Comparison of ENCODE assay signal across 8 cellular contexts in genomic region chr17:17723354-17724261, GRCh38. TPM values are rescaled to one million over a fixed set of nuclear protein-coding genes. Genes with fewer than 3 reads are reported as not detected.
A peak's percentile ranks its signal among the peaks of the same experiment; 100 is the strongest.
DNase-seq lines count a peak whose midpoint lies in the region; ATAC-seq and TF ChIP-seq lines count a peak whose summit lies in the region.

No MANE protein-coding gene starts in this region.

- peaks cover 55% of the 10 kb centered on the region for H3K79me2 ChIP-seq in SK-N-SH (ENCODE audit: insufficient read depth)

- peak overlapping the region; percentile 36; the same call in 1 of the 2 replicates for H3K9ac ChIP-seq in SK-N-SH

- no peak for TF ChIP-seq EP300 in SK-N-SH (IDR thresholded peaks at IDR 0.05; ENCODE audit: borderline replicate concordance in 1 of 2, low read depth in 1 of 2, low read length in 1 of 2)

- no peaks in the 10 kb centered on the region for H3F3A ChIP-seq in SK-N-SH (replicated peaks; ENCODE audit: insufficient read depth)

- H3K9me3 ChIP-seq in SK-N-SH (no peaks in the 10 kb centered on the region), left lung (no peaks in the 10 kb centered on the region)

- peak overlapping the region in 1 of 2 experiments; percentile 83; a peak in 2 of 4 replicates for H3K27ac ChIP-seq in SK-N-SH (ENCODE audit: low read depth in 2 of 2, low read length in 1 of 2)
- peak overlapping the region in 1 of 2 donors; percentile 23 for H3K27ac ChIP-seq in left lung

- no peaks in the 10 kb centered on the region for H3K36me3 ChIP-seq in SK-N-SH (replicated peaks in 1 of 2; ENCODE audit: control insufficient read depth in 1 of 2, insufficient read depth in 2 of 2, low read length in 1 of 2)
- H3K36me3 ChIP-seq in left lung: no peaks in the 10 kb centered on the region

- H3K27me3 ChIP-seq in SK-N-SH (ENCODE audit: insufficient read depth) (no peaks in the 10 kb centered on the region), left lung (peaks cover 0 to 38% of the 10 kb centered on the region in 2 donors)

- H2AFZ ChIP-seq in SK-N-SH (ENCODE audit: low read depth): no peak overlapping the region

- H3K4me1 ChIP-seq in SK-N-SH (ENCODE audit: control insufficient read depth in 1 of 2, insufficient read depth in 2 of 2, low read depth in 1 of 2, low read length in 1 of 2): peaks cover 6 to 56% of the 10 kb centered on the region in 2 experiments; a peak in 2 of 4 replicates
- peaks cover 7 to 62% of the 10 kb centered on the region in 2 donors for H3K4me1 ChIP-seq in left lung

- POLR2A ChIA-PET in SK-N-SH (lab: Yijun Ruan, JAX): interaction anchor here (0.9 to 1.0 kb wide), 2 partner anchors 30 to 31 kb away, joined by 3 to 5 read pairs; no protein-coding TSS in a partner anchor

- ATAC-seq in left lung: peak; percentile 37

- peak overlapping the region; percentile 89 for H3K4me2 ChIP-seq in SK-N-SH

- H4K20me1 ChIP-seq in SK-N-SH (ENCODE audit: insufficient read depth): peaks cover 94% of the 10 kb centered on the region

- no peaks in the 10 kb centered on the region for H3K9me2 ChIP-seq in SK-N-SH

- 29% methylated on average over 93 of the region's 103 CpGs for WGBS in SK-N-SH (ENCODE audit: low lambda C conversion rate)

- TF ChIP-seq RAD21 in SK-N-SH (IDR thresholded peaks at IDR 0.05; ENCODE audit: low read length): no peak

- CTCF ChIA-PET in SK-N-SH (lab: Yijun Ruan, JAX): interaction anchor here (1.0 to 1.8 kb wide), 3 partner anchors 14 to 67 kb away, joined by 4 to 5 read pairs (median 4); no protein-coding TSS in a partner anchor

- TF ChIP-seq CTCF in SK-N-SH (IDR thresholded peaks at IDR 0.05) (no peak), left lung (IDR thresholded peaks at IDR 0.05) (no peak)

- DNase-seq in NCI-H82 (lab: John Stamatoyannopoulos, UW) (peak; percentile 85), NCI-H82 treated with DMSO at 0.1 percent for 48 hours (lab: John Stamatoyannopoulos, UW; ENCODE audit: unreplicated experiment) (no peak), SK-N-SH (peak; percentile 87), cerebellum (ENCODE audit: low spot score) (peak; percentile 69), left lung (peak in 1 of 2 donors; percentile 80), NK-92 (lab: John Stamatoyannopoulos, UW; ENCODE audit: unreplicated experiment) (no peak), HuH-7.5 (ENCODE audit: low spot score) (no peak)
- DNase-seq in stimulated activated CD4-positive, alpha-beta T cell treated with anti-CD3 and anti-CD28 coated beads, TNF-alpha, amount 100 ng/mL, for 4 hours (ENCODE audit: low read depth in 3 of 3): peak in 2 of 3 experiments; percentile 9 to 16

- peak overlapping the region; percentile 53 to 66 for H3K4me3 ChIP-seq in SK-N-SH (ENCODE audit: low read depth in 2 of 2, low read length in 1 of 2)
- peak overlapping the region; percentile 34 to 46 for H3K4me3 ChIP-seq in left lung

- intact Hi-C loops in left lung (cut with DNase I): no loop called here

TF ChIP-seq in SK-N-SH, 30 proteins besides CTCF, POLR2A, EP300 and RAD21:
- TF ChIP-seq FOXM1 (IDR thresholded peaks at IDR 0.05; ENCODE audit: low read depth): no peak
- TF ChIP-seq MXI1 (IDR thresholded peaks at IDR 0.05; ENCODE audit: low read depth, low read length): peak; percentile 42; the same call in 1 of the 2 replicates
- TF ChIP-seq FOXJ3 (CRISPR knock-in tag; IDR thresholded peaks at IDR 0.05): no peak
- TF ChIP-seq, protein P1, sequence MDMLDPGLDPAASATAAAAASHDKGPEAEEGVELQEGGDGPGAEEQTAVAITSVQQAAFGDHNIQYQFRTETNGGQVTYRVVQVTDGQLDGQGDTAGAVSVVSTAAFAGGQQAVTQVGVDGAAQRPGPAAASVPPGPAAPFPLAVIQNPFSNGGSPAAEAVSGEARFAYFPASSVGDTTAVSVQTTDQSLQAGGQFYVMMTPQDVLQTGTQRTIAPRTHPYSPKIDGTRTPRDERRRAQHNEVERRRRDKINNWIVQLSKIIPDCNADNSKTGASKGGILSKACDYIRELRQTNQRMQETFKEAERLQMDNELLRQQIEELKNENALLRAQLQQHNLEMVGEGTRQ (IDR thresholded peaks at IDR 0.05; ENCODE audit: borderline replicate concordance, low read depth, low read length): no peak
- TF ChIP-seq NFIC (IDR thresholded peaks at IDR 0.05; ENCODE audit: borderline replicate concordance): no peak
- TF ChIP-seq TCF12 (IDR thresholded peaks at IDR 0.05): no peak
- TF ChIP-seq NRF1 (IDR thresholded peaks at IDR 0.05; ENCODE audit: low read depth, low read length): peak; percentile 59
- TF ChIP-seq TEAD4 (IDR thresholded peaks at IDR 0.05; ENCODE audit: borderline replicate concordance, insufficient read depth): no peak

RNA-seq across cellular contexts. Expression of gene RAI1, which starts 42.4 kb away (rescaled TPM):
- 2.6 and 4.7 TPM in 2 replicates for polyA plus RNA-seq in SK-N-SH (2012; rRNA removed)
- 3.4 and 3.9 TPM in 2 replicates for polyA plus RNA-seq in SK-N-SH (2012; cell fraction: cytosol; rRNA removed)
- 16.7 and 20.0 TPM in 2 replicates for polyA plus RNA-seq in SK-N-SH (2012; cell fraction: nucleus; rRNA removed)
- total RNA-seq in cerebellum (23.0 TPM), left lung (10 to 100 TPM; 31.5 to 31.7 TPM)

Comparison
In these comparisons a context has a peak if more than half of its experiments do, and no peak if none do; other contexts are left out.
1. DNase-seq: peak in NCI-H82 (single experiment), SK-N-SH (single experiment), cerebellum (single experiment) and stimulated activated CD4-positive, alpha-beta T cell treated with anti-CD3 and anti-CD28 coated beads, TNF-alpha, amount 100 ng/mL, for 4 hours (2 of 3); none in NCI-H82 treated with DMSO at 0.1 percent for 48 hours (single experiment), NK-92 (single experiment) and HuH-7.5 (single experiment).